10 cellular contexts compared by ENCODE assay signal in genomic region chr19:52492201-52492960, GRCh38. TPM values are rescaled to one million over a fixed set of nuclear protein-coding genes. Genes with fewer than 3 reads are reported as not detected.
DNase-seq lines count a peak whose midpoint lies in the region; ATAC-seq and TF ChIP-seq lines count a peak whose summit lies in the region.
"Had no signal": no experiment of that assay in that cellular context is flagged by ENCODE, and none has a peak within 500 bp of the region (broad histone marks: within the 10 kb centered on the region; RNA-seq: fewer than 3 reads in every experiment).

No MANE protein-coding gene starts in this region.

- H4K20me1 ChIP-seq in neural progenitor cell (ENCODE audit: low read depth): no peaks in the 10 kb centered on the region

- H3K79me2 ChIP-seq in neural progenitor cell (ENCODE audit: low read depth): no peaks in the 10 kb centered on the region

- no peak overlapping the region for H3K4me3 Mint-ChIP-seq in neural progenitor cell
- peak overlapping the region in 1 of 10 donors; percentile 8 for H3K4me3 Mint-ChIP-seq in naive thymus-derived CD8-positive, alpha-beta T cell

- peak overlapping the region; percentile 80 for H2AFZ ChIP-seq in neural progenitor cell (replicated peaks)

- peak overlapping the region; percentile 73 for H3K4me2 ChIP-seq in neural progenitor cell

- WGBS in esophagus muscularis mucosa: 31% methylated on average over 17 of the region's 37 CpGs

- H3K4me3 ChIP-seq in HUES6 (ENCODE audit: low read depth, low read length): peak overlapping the region; percentile 74
- H3K4me3 ChIP-seq in esophagus muscularis mucosa: peak overlapping the region; percentile 34 to 48 (median 46)
- peak overlapping the region; percentile 41 for H3K4me3 ChIP-seq in neural progenitor cell
- H3K4me3 ChIP-seq: pancreas had no signal

- H3K27ac ChIP-seq in HUES6 (ENCODE audit: low read depth, low read length): no peak overlapping the region; the same call in 1 of the 2 replicates
- H3K27ac ChIP-seq in esophagus muscularis mucosa (replicated peaks in 1 of 4): no peak overlapping the region
- H3K27ac ChIP-seq in neural progenitor cell: no peak overlapping the region
- H3K27ac ChIP-seq: pancreas had no signal

- no peaks in the 10 kb centered on the region for H3K4me1 Mint-ChIP-seq in neural progenitor cell
- H3K4me1 Mint-ChIP-seq in naive thymus-derived CD8-positive, alpha-beta T cell: no peaks in the 10 kb centered on the region
- H3K4me1 Mint-ChIP-seq: T-cell had no signal

- POLR2A ChIA-PET in naive thymus-derived CD8-positive, alpha-beta T cell (lab: Charles Lee): interaction anchor here (0.5 kb wide), 1 partner anchor 386 kb away, joined by 5 read pairs; no protein-coding TSS in a partner anchor

- peaks cover 4% of the 10 kb centered on the region for H3K27me3 Mint-ChIP-seq in neural progenitor cell (ENCODE audit: insufficient read depth, low read depth)
- H3K27me3 Mint-ChIP-seq in naive thymus-derived CD8-positive, alpha-beta T cell: peaks cover 0 to 15% (median 9%) of the 10 kb centered on the region in 5 donors

- peaks cover 17% of the 10 kb centered on the region for H3F3A ChIP-seq in neural progenitor cell (ENCODE audit: low read depth)

- TF ChIP-seq CTCF in esophagus muscularis mucosa (IDR thresholded peaks at IDR 0.05) (no peak), neural progenitor cell (IDR thresholded peaks at IDR 0.05) (no peak)

- H3K27me3 ChIP-seq in HUES6 (ENCODE audit: control insufficient read depth, insufficient read depth, low read length): no peaks in the 10 kb centered on the region
- no peaks in the 10 kb centered on the region for H3K27me3 ChIP-seq in esophagus muscularis mucosa
- H3K27me3 ChIP-seq in neural progenitor cell: peaks cover 14% of the 10 kb centered on the region
- H3K27me3 ChIP-seq: pancreas had no signal

- peaks cover 1% of the 10 kb centered on the region for H3K36me3 Mint-ChIP-seq in neural progenitor cell
- H3K36me3 Mint-ChIP-seq in naive thymus-derived CD8-positive, alpha-beta T cell: peaks cover 19 to 36% (median 35%) of the 10 kb centered on the region in 3 donors

- H3K9ac ChIP-seq in HUES6 (ENCODE audit: low read length): peak overlapping the region; percentile 73
- no peak overlapping the region for H3K9ac ChIP-seq in neural progenitor cell

- DNase-seq in DMS53 (lab: John Stamatoyannopoulos, UW): peak; percentile 89
- DNase-seq in esophagus muscularis mucosa (ENCODE audit: extremely low spot score): no peak
- DNase-seq in neural progenitor cell (ENCODE audit: low spot score): peak; percentile 91
- no peak for DNase-seq in naive thymus-derived CD8-positive, alpha-beta T cell
- no peak for DNase-seq in epidermal melanocyte (ENCODE audit: insufficient read length, low spot score)
- DNase-seq in sciatic nerve (ENCODE audit: low spot score): no peak
- DNase-seq: NCI-H510A treated with DMSO at 0.1 percent for 48 hours had no signal

- H3K9me3 ChIP-seq in HUES6 (ENCODE audit: control insufficient read depth, insufficient read depth, low read depth, low read length) (0 out of 2 replicates have a peak, but pooled peaks cover 5% of the 10 kb centered on the region), esophagus muscularis mucosa (peaks cover 0 to 71% (median 31%) of the 10 kb centered on the region in 4 donors), neural progenitor cell (ENCODE audit: low read depth) (no peaks in the 10 kb centered on the region)
- H3K9me3 ChIP-seq: pancreas had no signal

- no peak for ATAC-seq in naive thymus-derived CD8-positive, alpha-beta T cell
- no peak for ATAC-seq in sciatic nerve
- ATAC-seq: T-cell had no signal

- no peaks in the 10 kb centered on the region for H3K4me1 ChIP-seq in HUES6 (ENCODE audit: control insufficient read depth, insufficient read depth, low read length)
- H3K4me1 ChIP-seq in esophagus muscularis mucosa: peaks cover 0 to 15% (median 0%) of the 10 kb centered on the region in 4 donors
- H3K4me1 ChIP-seq in neural progenitor cell: no peaks in the 10 kb centered on the region
- H3K4me1 ChIP-seq: pancreas had no signal

- TF ChIP-seq EP300 in esophagus muscularis mucosa (IDR thresholded peaks at IDR 0.05): no peak

- H3K27ac Mint-ChIP-seq in neural progenitor cell: no peak overlapping the region
- H3K27ac Mint-ChIP-seq in naive thymus-derived CD8-positive, alpha-beta T cell: no peak overlapping the region
- H3K27ac Mint-ChIP-seq: T-cell had no signal

- H3K36me3 ChIP-seq in HUES6 (ENCODE audit: control insufficient read depth, insufficient read depth, low read length) (no peaks in the 10 kb centered on the region), esophagus muscularis mucosa (peaks cover 0 to 8% (median 2%) of the 10 kb centered on the region in 4 donors), neural progenitor cell (no peaks in the 10 kb centered on the region)
- H3K36me3 ChIP-seq: pancreas had no signal

- intact Hi-C loops in esophagus muscularis mucosa (cut with DNase I): no loop called here
- intact Hi-C loops in sciatic nerve (cut with DNase I): no loop called here

- H3K9me3 Mint-ChIP-seq in neural progenitor cell: peaks cover 53% of the 10 kb centered on the region
- peaks cover 0 to 92% (median 26%) of the 10 kb centered on the region in 9 donors for H3K9me3 Mint-ChIP-seq in naive thymus-derived CD8-positive, alpha-beta T cell

- no peak for TF ChIP-seq POLR2A in esophagus muscularis mucosa (IDR thresholded peaks at IDR 0.05; ENCODE audit: low read depth)

RNA-seq across cellular contexts. Expression of gene ZNF808, which starts 35.1 kb away (rescaled TPM):
- total RNA-seq in esophagus muscularis mucosa (10 to 100 TPM; 11.3 to 18.7 (median 14.2) TPM), neural progenitor cell (ENCODE audit: low replicate concordance) (13.5 and 18.9 TPM in 2 replicates), sciatic nerve (38.1 TPM)
- 10 to 100 TPM; 51.6 to 58.3 TPM for total RNA-seq in naive thymus-derived CD8-positive, alpha-beta T cell
- polyA plus RNA-seq in naive thymus-derived CD8-positive, alpha-beta T cell: 10 to 100 TPM in 2 of 3 donors, 1 to 10 TPM in 1; 8.0 to 13.2 (median 12.9) TPM

RNA-seq across cellular contexts. Expression of gene ZNF578, which starts 39.0 kb away (rescaled TPM):
- total RNA-seq in esophagus muscularis mucosa (1 to 10 TPM; 1.4 to 4.2 (median 3.2) TPM), neural progenitor cell (ENCODE audit: low replicate concordance) (3.8 and 9.7 TPM in 2 replicates), sciatic nerve (4.9 TPM)
- total RNA-seq in naive thymus-derived CD8-positive, alpha-beta T cell: 1 to 10 TPM; 5.5 to 6.1 TPM
- 1 to 10 TPM; 3.0 to 3.5 (median 3.4) TPM for polyA plus RNA-seq in naive thymus-derived CD8-positive, alpha-beta T cell

Comparison
In these comparisons a context has a peak if more than half of its experiments do, and no peak if none do; other contexts are left out.
1. DNase-seq: peak in DMS53 (single experiment) and neural progenitor cell (single experiment); none in esophagus muscularis mucosa (single experiment), naive thymus-derived CD8-positive, alpha-beta T cell (0 of 10), epidermal melanocyte (single experiment) and sciatic nerve (single experiment).
2. Peak in every context shown above with its lines, with median percentiles within 50 percentile points of each other: H3K4me3 ChIP-seq.